In genomic region chr17:38549285-38549684, GRCh38 we compare ENCODE assay signal across 18 cellular contexts. TPM values are rescaled to one million over a fixed set of nuclear protein-coding genes. Genes with fewer than 3 reads are reported as not detected.
DNase-seq lines count a peak whose midpoint lies in the region; ATAC-seq and TF ChIP-seq lines count a peak whose summit lies in the region.
"Had no signal": no experiment of that assay in that cellular context is flagged by ENCODE, and none has a peak within 500 bp of the region (broad histone marks: within the 10 kb centered on the region; RNA-seq: fewer than 3 reads in every experiment).

No MANE protein-coding gene starts in this region.

- H2AK5ac ChIP-seq in neuronal stem cell (ENCODE audit: low read depth, low read length): peak overlapping the region; percentile 26

- no peak overlapping the region for H4K8ac ChIP-seq in neuronal stem cell (ENCODE audit: low read depth, low read length)

- H3K36me3 ChIP-seq in HEK293 (ENCODE audit: control insufficient read depth in 2 of 2, insufficient read depth in 1 of 2, low read length in 2 of 2) (peaks cover 0 to 24% of the 10 kb centered on the region in 2 experiments; a peak in 1 of 3 replicates), neuronal stem cell (replicated peaks in 1 of 2; ENCODE audit: control insufficient read depth in 2 of 2, insufficient read depth in 2 of 2, low read length in 2 of 2) (peaks cover 12 to 16% of the 10 kb centered on the region in 2 donors)
- H3K36me3 ChIP-seq: BLaER1 had no signal

- H3K4me1 Mint-ChIP-seq in WTC11: no peaks in the 10 kb centered on the region; the same call in 1 of the 2 replicates
- H3K4me1 Mint-ChIP-seq in progenitor cell of endocrine pancreas (ENCODE audit: low read depth): no peaks in the 10 kb centered on the region
- H3K4me1 Mint-ChIP-seq: B cell had no signal

- no peak overlapping the region for H3K14ac ChIP-seq in neuronal stem cell (ENCODE audit: low read length)

- POLR2A ChIA-PET in HEK293 (lab: Yijun Ruan, JAX): interaction anchor here (1.2 kb wide), 1 partner anchor 9 kb away, joined by 3 read pairs; no protein-coding TSS in a partner anchor
- POLR2A ChIA-PET in WTC11 (lab: Charles Lee): interaction anchor here (1.2 kb wide), 1 partner anchor 10 kb away, joined by 5 read pairs; no protein-coding TSS in a partner anchor

- H3K4me1 ChIP-seq in HEK293 (ENCODE audit: control insufficient read depth, insufficient read depth, low read length) (no peaks in the 10 kb centered on the region), neuronal stem cell (ENCODE audit: control insufficient read depth in 2 of 2, insufficient read depth in 1 of 2, low read depth in 1 of 2, low read length in 2 of 2) (no peaks in the 10 kb centered on the region)
- H3K4me1 ChIP-seq: Caco-2 had no signal

- DNase-seq in WTC11 (ENCODE audit: low spot score): no peak
- DNase-seq in neuronal stem cell (ENCODE audit: low spot score): no peak
- no peak for DNase-seq in DMS114 treated with DMSO at 0.1 percent for 48 hours (lab: John Stamatoyannopoulos, UW; ENCODE audit: unreplicated experiment)
- DNase-seq in activated CD4-positive, CD25-positive, alpha-beta regulatory T cell (lab: John Stamatoyannopoulos, UW): no peak
- no peak for DNase-seq in progenitor cell of endocrine pancreas (ENCODE audit: low spot score, unreplicated experiment)
- DNase-seq: Caco-2; CD4-positive, CD25-positive, alpha-beta regulatory T cell; CD8-positive, alpha-beta T cell; DMS79; EL; GDM1; H7; HCEC 1CT had no signal

- no peak overlapping the region for H3K4me3 ChIP-seq in HEK293 (ENCODE audit: low read depth, low read length)
- H3K4me3 ChIP-seq in neuronal stem cell (ENCODE audit: low read length in 2 of 2): no peak overlapping the region
- H3K4me3 ChIP-seq: BLaER1, GM12878 had no signal

- CTCF ChIA-PET in HEK293 (lab: Yijun Ruan, JAX) (interaction anchor here (1.7 kb wide), 1 partner anchor 9 kb away, joined by 17 read pairs; no protein-coding TSS in a partner anchor), WTC11 (lab: Charles Lee) (interaction anchor here (0.5 to 19.6 kb wide), 9 partner anchors 7 to 186 kb away, joined by 3 to 341 read pairs (median 5); no protein-coding TSS in a partner anchor)

- no peak overlapping the region for H2BK12ac ChIP-seq in neuronal stem cell (ENCODE audit: low read length)

- no peaks in the 10 kb centered on the region for H3K79me1 ChIP-seq in neuronal stem cell (ENCODE audit: low read depth, low read length)

- H3K27ac Mint-ChIP-seq in WTC11 (no peak overlapping the region), progenitor cell of endocrine pancreas (no peak overlapping the region)
- H3K27ac Mint-ChIP-seq: B cell; CD8-positive, alpha-beta T cell had no signal

- no peak overlapping the region for H3K18ac ChIP-seq in neuronal stem cell (ENCODE audit: low read length)

- TF ChIP-seq CTCF in HEK293 (tag by site-specific recombination; IDR thresholded peaks at IDR 0.05) (no peak), WTC11 (IDR thresholded peaks at IDR 0.05) (no peak), progenitor cell of endocrine pancreas (IDR thresholded peaks at IDR 0.05; ENCODE audit: unreplicated experiment) (no peak)

- peak; percentile 14; the same call in 1 of the 2 replicates for ATAC-seq in WTC11
- ATAC-seq: CD8-positive, alpha-beta T cell; GM12878 had no signal

- no peaks in the 10 kb centered on the region for H3K27me3 Mint-ChIP-seq in WTC11 (ENCODE audit: low read depth)
- peaks cover 9% of the 10 kb centered on the region for H3K27me3 Mint-ChIP-seq in progenitor cell of endocrine pancreas

- no peaks in the 10 kb centered on the region for H3K27me3 ChIP-seq in neuronal stem cell (ENCODE audit: control insufficient read depth in 3 of 3, insufficient read depth in 3 of 3, low read depth in 1 of 3, low read length in 3 of 3)
- H3K27me3 ChIP-seq: BLaER1 had no signal

- no CpG with 5 or more reads among the region's 4 CpGs for WGBS in neuronal stem cell (ENCODE audit: extremely low coverage in 2 of 2, insufficient read length in 2 of 2, insufficient replicate concordance in 1 of 2), 2 donors

- no peak overlapping the region for H2BK5ac ChIP-seq in neuronal stem cell (ENCODE audit: low read length)

- no peak overlapping the region for H3K4me2 ChIP-seq in neuronal stem cell (ENCODE audit: insufficient read depth, low read length, poor library complexity, severe bottlenecking)
- H3K4me2 ChIP-seq: BLaER1 had no signal

- no peak overlapping the region for H3K9ac ChIP-seq in neuronal stem cell (ENCODE audit: low read depth, low read length, poor library complexity)
- H3K9ac ChIP-seq: BLaER1 had no signal

- no peak overlapping the region for H2AFZ ChIP-seq in neuronal stem cell (ENCODE audit: low read length)

- H3K9me3 ChIP-seq in HEK293 (ENCODE audit: control insufficient read depth, insufficient read depth, low read depth, low read length) (no peaks in the 10 kb centered on the region), neuronal stem cell (replicated peaks in 1 of 2; ENCODE audit: control insufficient read depth in 2 of 2, insufficient read depth in 1 of 2, low read depth in 1 of 2, low read length in 2 of 2) (no peaks in the 10 kb centered on the region)
- H3K9me3 ChIP-seq: BLaER1, Caco-2 had no signal

- no peak overlapping the region for H4K91ac ChIP-seq in neuronal stem cell (ENCODE audit: low read depth, low read length, poor library complexity)

- H3K9me3 Mint-ChIP-seq in WTC11 (no peaks in the 10 kb centered on the region), progenitor cell of endocrine pancreas (ENCODE audit: low read depth) (no peaks in the 10 kb centered on the region)
- H3K9me3 Mint-ChIP-seq: CD8-positive, alpha-beta T cell had no signal

- H3K23ac ChIP-seq in neuronal stem cell (ENCODE audit: low read depth, low read length, poor library complexity): no peak overlapping the region

- H3K36me3 Mint-ChIP-seq in WTC11 (no peaks in the 10 kb centered on the region), progenitor cell of endocrine pancreas (ENCODE audit: insufficient read depth) (no peaks in the 10 kb centered on the region)
- H3K36me3 Mint-ChIP-seq: CD4-positive, CD25-positive, alpha-beta regulatory T cell; CD8-positive, alpha-beta T cell had no signal

- H3K4ac ChIP-seq in neuronal stem cell (ENCODE audit: low read length): no peak overlapping the region

- H3K4me3 Mint-ChIP-seq in WTC11 (no peak overlapping the region), progenitor cell of endocrine pancreas (ENCODE audit: low read depth) (no peak overlapping the region)
- H3K4me3 Mint-ChIP-seq: B cell; CD4-positive, CD25-positive, alpha-beta regulatory T cell; CD8-positive, alpha-beta T cell had no signal

- no peak overlapping the region for H3K27ac ChIP-seq in HEK293 (ENCODE audit: extremely low read depth, low read depth, low read length)
- H3K27ac ChIP-seq in neuronal stem cell (replicated peaks; ENCODE audit: low read length): no peak overlapping the region
- H3K27ac ChIP-seq: BLaER1, C4-2B had no signal

- no peak overlapping the region for H2BK15ac ChIP-seq in neuronal stem cell (ENCODE audit: low read length)

- H2BK120ac ChIP-seq in neuronal stem cell (ENCODE audit: low read depth, low read length): no peak overlapping the region

TF ChIP-seq in HEK293, 187 proteins besides CTCF, POLR2A, EP300 and RAD21:
- no peak for TF ChIP-seq ZNF19 (tag by site-specific recombination; IDR thresholded peaks at IDR 0.05; ENCODE audit: low read depth)
- TF ChIP-seq ZNF501 (tag by site-specific recombination; IDR thresholded peaks at IDR 0.05): no peak
- no peak for TF ChIP-seq ZNF174 (tag by site-specific recombination; IDR thresholded peaks at IDR 0.05)
- 0 out of 2 replicates have a peak, but pooled peaks have one; percentile 35 for TF ChIP-seq ZNF16 (tag by site-specific recombination; IDR thresholded peaks at IDR 0.05; ENCODE audit: low read depth)
- no peak for TF ChIP-seq ZNF37A (tag by site-specific recombination; IDR thresholded peaks at IDR 0.05)
- TF ChIP-seq GFI1B (tag by site-specific recombination; IDR thresholded peaks at IDR 0.05): no peak
- TF ChIP-seq, protein P1, sequence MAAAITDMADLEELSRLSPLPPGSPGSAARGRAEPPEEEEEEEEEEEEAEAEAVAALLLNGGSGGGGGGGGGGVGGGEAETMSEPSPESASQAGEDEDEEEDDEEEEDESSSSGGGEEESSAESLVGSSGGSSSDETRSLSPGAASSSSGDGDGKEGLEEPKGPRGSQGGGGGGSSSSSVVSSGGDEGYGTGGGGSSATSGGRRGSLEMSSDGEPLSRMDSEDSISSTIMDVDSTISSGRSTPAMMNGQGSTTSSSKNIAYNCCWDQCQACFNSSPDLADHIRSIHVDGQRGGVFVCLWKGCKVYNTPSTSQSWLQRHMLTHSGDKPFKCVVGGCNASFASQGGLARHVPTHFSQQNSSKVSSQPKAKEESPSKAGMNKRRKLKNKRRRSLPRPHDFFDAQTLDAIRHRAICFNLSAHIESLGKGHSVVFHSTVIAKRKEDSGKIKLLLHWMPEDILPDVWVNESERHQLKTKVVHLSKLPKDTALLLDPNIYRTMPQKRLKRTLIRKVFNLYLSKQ (tag by site-specific recombination; IDR thresholded peaks at IDR 0.05; ENCODE audit: borderline replicate concordance): no peak

TF ChIP-seq in WTC11, 78 proteins besides CTCF, POLR2A, EP300 and RAD21 (continues in another document):
- TF ChIP-seq ZMAT4 (CRISPR knock-in tag; IDR thresholded peaks at IDR 0.05) (no peak), ZNF232 (CRISPR knock-in tag; IDR thresholded peaks at IDR 0.05) (no peak), ZBTB21 (CRISPR knock-in tag; IDR thresholded peaks at IDR 0.05; ENCODE audit: borderline replicate concordance) (no peak), ATF2 (CRISPR knock-in tag; IDR thresholded peaks at IDR 0.05; ENCODE audit: borderline replicate concordance, low read depth) (no peak), FOXK1 (CRISPR knock-in tag; IDR thresholded peaks at IDR 0.05) (no peak), NFYB (CRISPR knock-in tag; conservative IDR thresholded peaks at IDR 0.05; ENCODE audit: low read depth) (no peak)

RNA-seq across cellular contexts. Expression of gene SRCIN1, which starts 56.5 kb away (rescaled TPM):
- total RNA-seq in WTC11 (2021) (10.7 to 17.3 TPM (median 11.1 TPM) in 3 replicates), progenitor cell of endocrine pancreas (13.8 and 16.7 TPM in 2 replicates)
- polyA plus RNA-seq in neuronal stem cell (2013, experiment 1 of 2): 7.3 TPM
- 7.4 TPM for polyA plus RNA-seq in neuronal stem cell (2013, experiment 2 of 2)
- total RNA-seq: CD4-positive, CD25-positive, alpha-beta regulatory T cell had no signal
- polyA plus RNA-seq: CD4-positive, CD25-positive, alpha-beta regulatory T cell had no signal
